9 cellular contexts compared by ENCODE assay signal in genomic region chr20:41141153-41141815, GRCh38. TPM values are rescaled to one million over a fixed set of nuclear protein-coding genes. Genes with fewer than 3 reads are reported as not detected.
A peak's percentile ranks its signal among the peaks of the same experiment; 100 is the strongest.
DNase-seq lines count a peak whose midpoint lies in the region; FAIRE-seq and TF ChIP-seq lines count a peak whose summit lies in the region.
"Had no signal": no experiment of that assay in that cellular context is flagged by ENCODE, and none has a peak within 500 bp of the region (broad histone marks: within the 10 kb centered on the region; RNA-seq: fewer than 3 reads in every experiment).

No MANE protein-coding gene starts in this region.

- WGBS in small intestine, 3 donors = 43 to 57% (median 46%) methylated on average over 8 of the region's 8 CpGs

- H3K36me3 Mint-ChIP-seq in activated T-helper 2 cell treated with anti-CD3 and anti-CD28 coated beads, Interferon-gamma antibody, Interleukin-2, Interleukin-4, amounts not matched to agents 10 μg/mL and 5 μg/mL and 100 μg/mL, durations not matched to agents 14 hours and 24 hours and 36 hours (ENCODE audit: low read depth) = peaks cover 50% of the 10 kb centered on the region

- H3K4me1 ChIP-seq in left ventricle myocardium inferior = peaks cover 97% of the 10 kb centered on the region
- H3K4me1 ChIP-seq in small intestine (ENCODE audit: control insufficient read depth in 2 of 2, insufficient read depth in 1 of 2, low read depth in 1 of 2, low read length in 1 of 2) = peaks cover 23 to 25% of the 10 kb centered on the region in 2 donors

- H3K27me3 Mint-ChIP-seq in activated T-helper 2 cell treated with anti-CD3 and anti-CD28 coated beads, Interferon-gamma antibody, Interleukin-2, Interleukin-4, amounts not matched to agents 10 μg/mL and 5 μg/mL and 100 μg/mL, durations not matched to agents 14 hours and 24 hours and 36 hours (ENCODE audit: low read depth) = no peaks in the 10 kb centered on the region

- intact Hi-C loops in activated T-helper 2 cell treated with anti-CD3 and anti-CD28 coated beads, Interferon-gamma antibody, Interleukin-2, Interleukin-4, amounts not matched to agents 10 μg/mL and 5 μg/mL and 100 μg/mL, durations not matched to agents 14 hours and 24 hours and 36 hours (cut with micrococcal nuclease) = no loop called here
- intact Hi-C loops in left ventricle myocardium inferior (cut with micrococcal nuclease) = no loop called here

- no peak for TF ChIP-seq CTCF in left ventricle myocardium inferior (IDR thresholded peaks at IDR 0.05; ENCODE audit: borderline replicate concordance)

- peak overlapping the region; percentile 88 for H3K4me3 Mint-ChIP-seq in activated T-helper 2 cell treated with anti-CD3 and anti-CD28 coated beads, Interferon-gamma antibody, Interleukin-2, Interleukin-4, amounts not matched to agents 10 μg/mL and 5 μg/mL and 100 μg/mL, durations not matched to agents 14 hours and 24 hours and 36 hours (ENCODE audit: low read depth)

- H3K4me3 ChIP-seq in left ventricle myocardium inferior = peak overlapping the region; percentile 77
- no peak overlapping the region for H3K4me3 ChIP-seq in small intestine (ENCODE audit: low read depth in 1 of 2, low read length in 2 of 2)

- H3K27ac ChIP-seq in left ventricle myocardium inferior (replicated peaks) (peak overlapping the region; percentile 99), small intestine (ENCODE audit: low read depth in 1 of 2, low read length in 1 of 2) (peak overlapping the region; percentile 4 to 84)

- H3K27ac Mint-ChIP-seq in activated T-helper 2 cell treated with anti-CD3 and anti-CD28 coated beads, Interferon-gamma antibody, Interleukin-2, Interleukin-4, amounts not matched to agents 10 μg/mL and 5 μg/mL and 100 μg/mL, durations not matched to agents 14 hours and 24 hours and 36 hours = peak overlapping the region; percentile 82

- H3K27me3 ChIP-seq in left ventricle myocardium inferior (ENCODE audit: low read depth) (no peaks in the 10 kb centered on the region), small intestine (ENCODE audit: control insufficient read depth in 2 of 2, insufficient read depth in 2 of 2, low read length in 2 of 2) (no peaks in the 10 kb centered on the region)

- H3K9me3 ChIP-seq in left ventricle myocardium inferior (replicated peaks) (no peaks in the 10 kb centered on the region), small intestine (ENCODE audit: control insufficient read depth, low read depth) (no peaks in the 10 kb centered on the region)

- H3K36me3 ChIP-seq in left ventricle myocardium inferior (no peaks in the 10 kb centered on the region), small intestine (ENCODE audit: control insufficient read depth in 2 of 2, insufficient read depth in 2 of 2, low read length in 2 of 2) (no peaks in the 10 kb centered on the region)

- H3K4me1 Mint-ChIP-seq in activated T-helper 2 cell treated with anti-CD3 and anti-CD28 coated beads, Interferon-gamma antibody, Interleukin-2, Interleukin-4, amounts not matched to agents 10 μg/mL and 5 μg/mL and 100 μg/mL, durations not matched to agents 14 hours and 24 hours and 36 hours (ENCODE audit: low read depth) = peaks cover 72% of the 10 kb centered on the region

- peak; percentile 56 for DNase-seq in HT1080 (ENCODE audit: low read depth)
- DNase-seq in activated T-helper 2 cell treated with anti-CD3 and anti-CD28 coated beads, Interferon-gamma antibody, Interleukin-2, Interleukin-4, amounts not matched to agents 10 μg/mL and 5 μg/mL and 100 μg/mL, durations not matched to agents 14 hours and 24 hours and 36 hours (ENCODE audit: low spot score) = no peak
- DNase-seq in left ventricle myocardium inferior = peak; percentile 63
- no peak for DNase-seq in small intestine
- no peak for DNase-seq in HTR-8/SVneo (ENCODE audit: insufficient read length, low spot score)
- no peak for DNase-seq in NCI-H69 (lab: John Stamatoyannopoulos, UW)
- DNase-seq in NCI-H2029 treated with DMSO at 0.1 percent for 48 hours (lab: John Stamatoyannopoulos, UW) = no peak
- no peak for DNase-seq in COLO668 (lab: John Stamatoyannopoulos, UW; ENCODE audit: unreplicated experiment)
- DNase-seq: NCI-H524 had no signal

- FAIRE-seq in small intestine (lab: Jason Lieb, UNC) (no peak), HTR-8/SVneo (lab: Jason Lieb, UNC) (no peak)

- H3K9me3 Mint-ChIP-seq in activated T-helper 2 cell treated with anti-CD3 and anti-CD28 coated beads, Interferon-gamma antibody, Interleukin-2, Interleukin-4, amounts not matched to agents 10 μg/mL and 5 μg/mL and 100 μg/mL, durations not matched to agents 14 hours and 24 hours and 36 hours = no peaks in the 10 kb centered on the region

RNA-seq across cellular contexts. Expression of gene PLCG1, which starts 3.9 kb away (rescaled TPM):
- 55.5 and 72.1 TPM in 2 replicates for total RNA-seq in HT1080 (2014; rRNA removed; shearing (Covaris generic))
- 28.9 and 29.5 TPM in 2 replicates for polyA plus RNA-seq in HT1080 (2015; cell fraction: cytosol; rRNA removed)
- polyA plus RNA-seq in HT1080 (2015; cell fraction: nucleus; rRNA removed) = 186 and 188 TPM in 2 replicates
- 174 and 187 TPM in 2 replicates for total RNA-seq in activated T-helper 2 cell treated with anti-CD3 and anti-CD28 coated beads, Interferon-gamma antibody, Interleukin-2, Interleukin-4, amounts not matched to agents 10 μg/mL and 5 μg/mL and 100 μg/mL, durations not matched to agents 14 hours and 24 hours and 36 hours
- total RNA-seq in left ventricle myocardium inferior = 46.1 TPM
- polyA plus RNA-seq in small intestine = 10 to 100 TPM; 27.6 to 67.3 (median 35.0) TPM

Comparison
In these comparisons a context has a peak if more than half of its experiments do, and no peak if none do; other contexts are left out.
1. DNase-seq: peak in HT1080 (single experiment) and left ventricle myocardium inferior (single experiment); none in activated T-helper 2 cell treated with anti-CD3 and anti-CD28 coated beads, Interferon-gamma antibody, Interleukin-2, Interleukin-4, amounts not matched to agents 10 μg/mL and 5 μg/mL and 100 μg/mL, durations not matched to agents 14 hours and 24 hours and 36 hours (single experiment), small intestine (single experiment), HTR-8/SVneo (single experiment), NCI-H69 (single experiment), NCI-H2029 treated with DMSO at 0.1 percent for 48 hours (single experiment) and COLO668 (single experiment).